10 cellular contexts compared by ENCODE assay signal in the genomic region with DNA sequence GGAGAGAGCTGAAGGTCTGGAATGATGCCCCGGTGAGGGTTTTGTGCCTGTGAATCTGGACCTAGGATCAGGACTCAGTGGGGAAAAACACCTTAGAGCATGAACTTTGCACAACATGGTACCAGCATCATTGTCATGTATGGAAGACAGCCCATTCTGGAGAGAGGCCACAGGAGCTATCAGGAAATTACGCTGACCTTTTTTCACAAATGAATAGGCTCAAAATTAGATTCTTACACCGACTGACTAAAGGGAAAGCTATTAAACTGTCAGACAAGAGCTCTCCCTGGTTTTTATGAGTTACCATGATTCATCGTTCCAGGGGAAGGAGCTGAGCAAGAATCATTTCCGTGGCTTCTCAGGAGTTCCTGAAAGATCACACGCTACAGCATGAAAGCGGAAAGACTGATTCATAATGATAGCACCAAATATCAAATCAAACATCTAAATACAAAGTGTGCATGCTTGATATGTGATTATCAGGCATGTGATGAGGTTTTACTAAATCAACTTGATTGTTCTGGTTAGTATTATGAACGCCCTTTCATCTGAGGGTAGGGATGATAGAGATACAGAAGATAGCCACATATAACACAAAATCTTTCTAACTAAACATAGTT.
DNase-seq lines count a peak whose midpoint lies in the region; ATAC-seq and TF ChIP-seq lines count a peak whose summit lies in the region.
"Had no signal": no experiment of that assay in that cellular context is flagged by ENCODE, and none has a peak within 500 bp of the region (broad histone marks: within the 10 kb centered on the region; RNA-seq: fewer than 3 reads in every experiment).

No MANE protein-coding gene starts in this region.

- peak; percentile 18 to 19 for DNase-seq in activated CD4-positive, alpha-beta T cell treated with anti-CD3 and anti-CD28 coated beads for 4 hours
- DNase-seq in activated CD4-positive, alpha-beta T cell treated with anti-CD3 and anti-CD28 coated beads, Interleukin-2, amount 10 ng/mL, durations not matched to agents 7 days and 5 days: no peak
- peak; percentile 65 to 83 for DNase-seq in SJSA1 (ENCODE audit: low read depth in 1 of 2, low spot score in 2 of 2)
- DNase-seq in epithelial cell of esophagus (ENCODE audit: low read depth): peak; percentile 97
- peak; percentile 26 for DNase-seq in smooth muscle cell of the brain vasculature (ENCODE audit: low read depth, low spot score)
- DNase-seq: NCI-H1105 had no signal

- peak overlapping the region; percentile 93 for H3K27ac ChIP-seq in SJSA1
- H3K27ac ChIP-seq: BLaER1 treated with 17β-estradiol and CSF1 and Interleukin-3, amounts not matched to agents 10 nM and 100 nM had no signal

- H3K27ac Mint-ChIP-seq in activated CD4-positive, alpha-beta T cell treated with anti-CD3 and anti-CD28 coated beads, Interleukin-2, amount 10 ng/mL, durations not matched to agents 7 days and 5 days: no peak overlapping the region

- no peak overlapping the region for H3K4me3 ChIP-seq in SJSA1
- H3K4me3 ChIP-seq in epithelial cell of esophagus (ENCODE audit: low read length): no peak overlapping the region
- H3K4me3 ChIP-seq: BLaER1 treated with 17β-estradiol and CSF1 and Interleukin-3, amounts not matched to agents 10 nM and 100 nM had no signal

- no peak for ATAC-seq in HG02852 (IDR thresholded peaks at IDR 0.05; ENCODE audit: unreplicated experiment)
- no peak for ATAC-seq in HG02763 (IDR thresholded peaks at IDR 0.05; ENCODE audit: unreplicated experiment)
- ATAC-seq in HG03565 (IDR thresholded peaks at IDR 0.05; ENCODE audit: unreplicated experiment): no peak

- H3K4me3 Mint-ChIP-seq in activated CD4-positive, alpha-beta T cell treated with anti-CD3 and anti-CD28 coated beads, Interleukin-2, amount 10 ng/mL, durations not matched to agents 7 days and 5 days: no peak overlapping the region

- POLR2A ChIA-PET in activated CD4-positive, alpha-beta T cell treated with anti-CD3 and anti-CD28 coated beads, Interleukin-2, amount 10 ng/mL, durations not matched to agents 7 days and 5 days (lab: Charles Lee): no interaction called here

- peaks cover 32% of the 10 kb centered on the region for H3K4me1 ChIP-seq in SJSA1 (replicated peaks)
- H3K4me1 ChIP-seq: BLaER1 treated with 17β-estradiol and CSF1 and Interleukin-3, amounts not matched to agents 10 nM and 100 nM had no signal

- peaks cover 12% of the 10 kb centered on the region for H3K4me1 Mint-ChIP-seq in activated CD4-positive, alpha-beta T cell treated with anti-CD3 and anti-CD28 coated beads, Interleukin-2, amount 10 ng/mL, durations not matched to agents 7 days and 5 days

- no peak for TF ChIP-seq CTCF in epithelial cell of esophagus (IDR thresholded peaks at IDR 0.05; ENCODE audit: insufficient read depth, low read depth, low read length, missing control alignments)

- peaks cover 22% of the 10 kb centered on the region for H3K9me3 Mint-ChIP-seq in activated CD4-positive, alpha-beta T cell treated with anti-CD3 and anti-CD28 coated beads, Interleukin-2, amount 10 ng/mL, durations not matched to agents 7 days and 5 days

- no peaks in the 10 kb centered on the region for H3K36me3 ChIP-seq in SJSA1
- H3K36me3 ChIP-seq: BLaER1 treated with 17β-estradiol and CSF1 and Interleukin-3, amounts not matched to agents 10 nM and 100 nM had no signal

- CTCF ChIA-PET in activated CD4-positive, alpha-beta T cell treated with anti-CD3 and anti-CD28 coated beads, Interleukin-2, amount 10 ng/mL, durations not matched to agents 7 days and 5 days (lab: Charles Lee): interaction anchor here (1.3 to 1.9 kb wide), 2 partner anchors 11 to 16 kb away, joined by 4 to 5 read pairs; no protein-coding TSS in a partner anchor

- no peaks in the 10 kb centered on the region for H3K27me3 ChIP-seq in SJSA1 (replicated peaks)
- H3K27me3 ChIP-seq: BLaER1 treated with 17β-estradiol and CSF1 and Interleukin-3, amounts not matched to agents 10 nM and 100 nM had no signal

- peaks cover 1% of the 10 kb centered on the region for H3K27me3 Mint-ChIP-seq in activated CD4-positive, alpha-beta T cell treated with anti-CD3 and anti-CD28 coated beads, Interleukin-2, amount 10 ng/mL, durations not matched to agents 7 days and 5 days

- H3K36me3 Mint-ChIP-seq in activated CD4-positive, alpha-beta T cell treated with anti-CD3 and anti-CD28 coated beads, Interleukin-2, amount 10 ng/mL, durations not matched to agents 7 days and 5 days (ENCODE audit: low read depth): peaks cover 8% of the 10 kb centered on the region

- no peaks in the 10 kb centered on the region for H3K9me3 ChIP-seq in SJSA1 (replicated peaks)
- H3K9me3 ChIP-seq: BLaER1 treated with 17β-estradiol and CSF1 and Interleukin-3, amounts not matched to agents 10 nM and 100 nM had no signal
